In genomic region chr19:1944088-1944915, GRCh38 we compare ENCODE assay signal across 1 cellular context.
TF ChIP-seq lines count a peak whose summit lies in the region.

No MANE protein-coding gene starts in this region.

TF ChIP-seq in HEK293, 187 proteins besides CTCF, POLR2A, EP300 and RAD21 (continued from another document):
- no peak for TF ChIP-seq ZSCAN5A (tag by site-specific recombination; IDR thresholded peaks at IDR 0.05)
- no peak for TF ChIP-seq ZNF555 (tag by site-specific recombination; conservative IDR thresholded peaks at IDR 0.05)
- TF ChIP-seq ZNF335 (tag by site-specific recombination; conservative IDR thresholded peaks at IDR 0.05), result no peak
- no peak for TF ChIP-seq ZNF16 (tag by site-specific recombination; IDR thresholded peaks at IDR 0.05; ENCODE audit: low read depth)
- no peak for TF ChIP-seq ZNF19 (tag by site-specific recombination; IDR thresholded peaks at IDR 0.05; ENCODE audit: low read depth)
- no peak for TF ChIP-seq ZNF521 (tag by site-specific recombination; IDR thresholded peaks at IDR 0.05)
- no peak for TF ChIP-seq SP7 (tag by site-specific recombination; IDR thresholded peaks at IDR 0.05)
- no peak for TF ChIP-seq ZSCAN4 (tag by site-specific recombination; IDR thresholded peaks at IDR 0.05)
- no peak for TF ChIP-seq ZIC2 (tag by site-specific recombination; IDR thresholded peaks at IDR 0.05)
- no peak for TF ChIP-seq ZNF157 (tag by site-specific recombination; IDR thresholded peaks at IDR 0.05)
- TF ChIP-seq, protein P1, sequence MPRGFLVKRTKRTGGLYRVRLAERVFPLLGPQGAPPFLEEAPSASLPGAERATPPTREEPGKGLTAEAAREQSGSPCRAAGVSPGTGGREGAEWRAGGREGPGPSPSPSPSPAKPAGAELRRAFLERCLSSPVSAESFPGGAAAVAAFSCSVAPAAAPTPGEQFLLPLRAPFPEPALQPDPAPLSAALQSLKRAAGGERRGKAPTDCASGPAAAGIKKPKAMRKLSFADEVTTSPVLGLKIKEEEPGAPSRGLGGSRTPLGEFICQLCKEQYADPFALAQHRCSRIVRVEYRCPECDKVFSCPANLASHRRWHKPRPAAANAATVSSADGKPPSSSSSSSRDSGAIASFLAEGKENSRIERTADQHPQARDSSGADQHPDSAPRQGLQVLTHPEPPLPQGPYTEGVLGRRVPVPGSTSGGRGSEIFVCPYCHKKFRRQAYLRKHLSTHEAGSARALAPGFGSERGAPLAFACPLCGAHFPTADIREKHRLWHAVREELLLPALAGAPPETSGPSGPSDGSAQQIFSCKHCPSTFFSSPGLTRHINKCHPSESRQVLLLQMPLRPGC (tag by site-specific recombination; IDR thresholded peaks at IDR 0.05), result no peak
